ENCODE assay signal across 26 cellular contexts in the genomic region with DNA sequence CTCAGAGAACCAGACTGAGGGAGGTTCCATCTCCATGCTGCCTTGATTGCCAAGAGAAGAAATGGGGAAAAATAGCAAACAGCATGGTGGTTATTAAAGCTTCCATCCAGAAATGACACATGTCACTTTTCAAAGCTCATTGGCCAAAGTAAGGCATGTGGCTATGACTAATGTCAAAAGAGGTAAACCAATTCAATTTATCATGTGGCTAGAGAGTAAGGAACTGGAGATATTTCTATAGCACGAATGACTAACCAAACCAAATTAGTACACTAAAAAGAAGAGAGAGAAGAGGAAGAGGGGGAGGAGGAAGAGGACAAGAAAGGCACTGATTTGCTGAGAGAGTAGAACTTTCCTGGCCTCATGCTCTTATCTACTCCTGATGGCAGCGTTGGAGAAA.
"Had no signal": no experiment of that assay in that cellular context is flagged by ENCODE, and none has a peak within 500 bp of the region (broad histone marks: within the 10 kb centered on the region; RNA-seq: fewer than 3 reads in every experiment).

No MANE protein-coding gene starts in this region.

- H3K4me1 Mint-ChIP-seq: central memory CD8-positive, alpha-beta T cell had no signal

- DNase-seq: activated CD4-positive, alpha-beta T cell treated with anti-CD3 and anti-CD28 coated beads for 48 hours; activated CD4-positive, alpha-beta T cell treated with anti-CD3 and anti-CD28 coated beads, Interleukin-2, amount 50 U/mL, for 48 hours; activated effector memory CD4-positive, alpha-beta T cell treated with Interleukin-2 at 50 U/mL for 16 hours; activated naive CD4-positive, alpha-beta T cell; activated T-cell treated with anti-CD3 and anti-CD28 coated beads for 4 hours; adrenal gland; aorta; KG1; NCI-H1105; NCI-H1436; NCI-H187; NCI-H2081; NCI-H510A treated with DMSO at 0.1 percent for 48 hours; NCI-H69; NK-92 treated with Interleukin-12 subunit alpha and Interleukin-12 subunit beta, amount 100 ng/mL, for 24 hours; PC-3; SHP77; SW 1271 had no signal

- H3K36me3 Mint-ChIP-seq: activated naive CD8-positive, alpha-beta T cell had no signal

- H3K4me1 ChIP-seq: adrenal gland, breast epithelium, SJSA1 had no signal

- H3K9me3 ChIP-seq: adrenal gland, breast epithelium, SJSA1 had no signal

- FAIRE-seq: RCC 7860 had no signal

- H3K36me3 ChIP-seq: adrenal gland, breast epithelium, SJSA1 had no signal

- H3K27ac ChIP-seq: adrenal gland, breast epithelium, SJSA1 had no signal

- ATAC-seq: PC-3, SK-N-SH treated with all-trans-retinoic acid at 6 μM for 48 hours had no signal

- H3K4me3 Mint-ChIP-seq: activated naive CD8-positive, alpha-beta T cell; central memory CD8-positive, alpha-beta T cell; IgD-negative memory B cell; T-helper 2 cell treated with Interferon-gamma antibody and Interleukin-4, amounts not matched to agents 5 μg/mL and 100 μg/mL, for 36 hours had no signal

- H3K9me3 Mint-ChIP-seq: central memory CD8-positive, alpha-beta T cell; T-helper 2 cell treated with Interferon-gamma antibody and Interleukin-4, amounts not matched to agents 5 μg/mL and 100 μg/mL, for 36 hours had no signal

- H3K4me3 ChIP-seq: adrenal gland, breast epithelium, SJSA1 had no signal

- H3K27ac Mint-ChIP-seq: activated naive CD8-positive, alpha-beta T cell; IgD-negative memory B cell; T-helper 2 cell treated with Interferon-gamma antibody and Interleukin-4, amounts not matched to agents 5 μg/mL and 100 μg/mL, for 36 hours had no signal
